Comparison of ENCODE assay signal across 15 cellular contexts in the genomic region with DNA sequence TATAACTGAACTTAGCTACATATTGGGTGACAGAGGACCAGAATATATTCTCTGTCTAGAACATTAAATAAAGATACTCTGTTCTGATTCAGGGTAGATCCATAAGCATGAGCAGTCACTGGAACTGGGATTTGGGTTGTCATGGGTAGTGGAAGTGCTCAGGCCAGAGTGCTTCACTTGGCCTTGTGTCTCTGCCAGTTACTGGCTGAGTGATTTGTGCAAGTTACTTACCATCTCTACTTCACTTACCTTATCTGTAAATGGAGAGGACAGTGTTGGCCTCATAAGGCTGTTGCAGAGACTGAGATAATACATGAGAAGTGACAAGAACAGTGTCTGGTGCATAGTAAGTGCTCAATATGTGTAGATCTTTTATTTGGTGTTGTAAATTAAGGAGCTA. TPM values are rescaled to one million over a fixed set of nuclear protein-coding genes. Genes with fewer than 3 reads are reported as not detected.
DNase-seq lines count a peak whose midpoint lies in the region; ATAC-seq and TF ChIP-seq lines count a peak whose summit lies in the region.
"Had no signal": no experiment of that assay in that cellular context is flagged by ENCODE, and none has a peak within 500 bp of the region (broad histone marks: within the 10 kb centered on the region; RNA-seq: fewer than 3 reads in every experiment).

No MANE protein-coding gene starts in this region.

- no peak overlapping the region for H3K4ac ChIP-seq in trophoblast cell (ENCODE audit: low read depth, low read length)

- no peak overlapping the region for H3K18ac ChIP-seq in trophoblast cell (ENCODE audit: low read length)

- H3K9me3 ChIP-seq in trophoblast cell (ENCODE audit: insufficient read depth, low read depth, low read length) (no peaks in the 10 kb centered on the region), WERI-Rb-1 (ENCODE audit: severe bottlenecking) (no peaks in the 10 kb centered on the region)
- H3K9me3 ChIP-seq: ovary, Peyer's patch had no signal

- H3K9ac ChIP-seq in trophoblast cell (ENCODE audit: low read length), result no peak overlapping the region
- H3K9ac ChIP-seq: BLaER1 treated with 17β-estradiol and CSF1 and Interleukin-3, amounts not matched to agents 10 nM and 100 nM had no signal

- H3K79me1 ChIP-seq in trophoblast cell (ENCODE audit: low read length), result no peaks in the 10 kb centered on the region

- H3K27me3 ChIP-seq in trophoblast cell (ENCODE audit: insufficient read depth, low read length) (no peaks in the 10 kb centered on the region), WERI-Rb-1 (ENCODE audit: insufficient read depth, low read depth, severe bottlenecking) (no peaks in the 10 kb centered on the region)
- H3K27me3 ChIP-seq: BLaER1 treated with 17β-estradiol and CSF1 and Interleukin-3, amounts not matched to agents 10 nM and 100 nM; ovary; Peyer's patch had no signal

- H4K91ac ChIP-seq in trophoblast cell (ENCODE audit: low read depth, low read length), result no peak overlapping the region

- H3K4me3 ChIP-seq in trophoblast cell (ENCODE audit: low read depth, low read length) (no peak overlapping the region), WERI-Rb-1 (ENCODE audit: low read depth, low read length) (no peak overlapping the region)
- H3K4me3 ChIP-seq: BLaER1 treated with 17β-estradiol and CSF1 and Interleukin-3, amounts not matched to agents 10 nM and 100 nM; ovary; Peyer's patch had no signal

- peak overlapping the region; percentile 83 for H3K4me3 Mint-ChIP-seq in HFFc6
- H3K4me3 Mint-ChIP-seq: activated T-cell treated with anti-CD3 and anti-CD28 coated beads, Interleukin-2, amount 50 U/mL, for 4 hours; dendritic cell treated with granulocyte-macrophage colony-stimulating factor and Interleukin-4, amounts not matched to agents 40 ng/mL and 50 ng/mL, for 4 days had no signal

- peak; percentile 29 to 80 for ATAC-seq in left cardiac atrium
- ATAC-seq: activated T-cell treated with anti-CD3 and anti-CD28 coated beads, Interleukin-2, amount 50 U/mL, for 4 hours had no signal

- H3K27ac Mint-ChIP-seq in HFFc6, result peak overlapping the region; percentile 96
- H3K27ac Mint-ChIP-seq: dendritic cell treated with granulocyte-macrophage colony-stimulating factor and Interleukin-4, amounts not matched to agents 40 ng/mL and 50 ng/mL, for 4 days had no signal

- H3K9me3 Mint-ChIP-seq in HFFc6, result no peaks in the 10 kb centered on the region
- H3K9me3 Mint-ChIP-seq: activated T-cell treated with anti-CD3 and anti-CD28 coated beads, Interleukin-2, amount 50 U/mL, for 4 hours; dendritic cell treated with granulocyte-macrophage colony-stimulating factor and Interleukin-4, amounts not matched to agents 40 ng/mL and 50 ng/mL, for 4 days had no signal

- no peak overlapping the region for H2BK12ac ChIP-seq in trophoblast cell (ENCODE audit: low read length)

- H3K4me1 ChIP-seq in trophoblast cell (ENCODE audit: control insufficient read depth in 1 of 2, insufficient read depth in 2 of 2, low read length in 2 of 2), result peaks cover 8 to 10% of the 10 kb centered on the region in 2 experiments

- no peak for TF ChIP-seq CTCF in HFFc6 (IDR thresholded peaks at IDR 0.05)
- no peak for TF ChIP-seq CTCF in VCaP (conservative IDR thresholded peaks at IDR 0.05)
- TF ChIP-seq CTCF in WERI-Rb-1 (IDR thresholded peaks at IDR 0.05; ENCODE audit: low read depth, low read length), result no peak

- no peaks in the 10 kb centered on the region for H3K79me2 ChIP-seq in trophoblast cell (ENCODE audit: control insufficient read depth, insufficient read depth, low read length, poor library complexity)

- H3K4me1 Mint-ChIP-seq in HFFc6 (ENCODE audit: low read depth), result no peaks in the 10 kb centered on the region; the same call in 1 of the 2 replicates

- peaks cover 6 to 11% of the 10 kb centered on the region in 2 experiments for H3K36me3 ChIP-seq in trophoblast cell (ENCODE audit: control insufficient read depth in 1 of 2, insufficient read depth in 2 of 2, low read length in 2 of 2)
- peaks cover 36% of the 10 kb centered on the region for H3K36me3 ChIP-seq in WERI-Rb-1
- H3K36me3 ChIP-seq: ovary had no signal

- no peak overlapping the region for H2BK120ac ChIP-seq in trophoblast cell (ENCODE audit: insufficient read depth, low read length, poor library complexity)

- intact Hi-C loops in left cardiac atrium (cut with DNase I), result no loop called here

- H2BK5ac ChIP-seq in trophoblast cell (ENCODE audit: low read depth, low read length, poor library complexity), result no peak overlapping the region

- H3K27me3 Mint-ChIP-seq in HFFc6 (ENCODE audit: insufficient read depth), result no peaks in the 10 kb centered on the region
- H3K27me3 Mint-ChIP-seq: dendritic cell treated with granulocyte-macrophage colony-stimulating factor and Interleukin-4, amounts not matched to agents 40 ng/mL and 50 ng/mL, for 4 days had no signal

- no peak overlapping the region for H4K8ac ChIP-seq in trophoblast cell (ENCODE audit: low read depth, low read length)

- H2AFZ ChIP-seq in trophoblast cell (ENCODE audit: insufficient read depth, low read length, poor library complexity), result no peak overlapping the region

- H2AK5ac ChIP-seq in trophoblast cell (ENCODE audit: low read length), result no peak overlapping the region

- H3K36me3 Mint-ChIP-seq in HFFc6 (ENCODE audit: low read depth), result peaks cover 62% of the 10 kb centered on the region

- no peak for DNase-seq in HFFc6
- no peak for DNase-seq in left cardiac atrium
- no peak for DNase-seq in trophoblast cell
- DNase-seq in WERI-Rb-1, result no peak
- no peak for DNase-seq in SIG-M5 treated with dmso at 0.1 percent for 504 hours (lab: John Stamatoyannopoulos, UW; ENCODE audit: unreplicated experiment)
- no peak for DNase-seq in EL
- no peak for DNase-seq in dermis blood vessel endothelial cell
- DNase-seq: activated T-cell treated with anti-CD3 and anti-CD28 coated beads, Interleukin-2, amount 50 U/mL, for 4 hours; NCI-H1694 treated with DMSO at 0.1 percent for 48 hours; NCI-H524; ovary; Peyer's patch had no signal

- no peak overlapping the region for H3K4me2 ChIP-seq in trophoblast cell (ENCODE audit: low read length)

- no peak overlapping the region for H3K14ac ChIP-seq in trophoblast cell (ENCODE audit: low read length)

- peak overlapping the region; percentile 63 for H3K27ac ChIP-seq in VCaP
- peak overlapping the region; percentile 29 for H3K27ac ChIP-seq in trophoblast cell (ENCODE audit: low read depth, low read length)
- H3K27ac ChIP-seq in WERI-Rb-1, result no peak overlapping the region
- H3K27ac ChIP-seq: BLaER1 treated with 17β-estradiol and CSF1 and Interleukin-3, amounts not matched to agents 10 nM and 100 nM; ovary; Peyer's patch had no signal

- H3K23ac ChIP-seq in trophoblast cell (ENCODE audit: low read length), result no peak overlapping the region

- no peak overlapping the region for H4K12ac ChIP-seq in trophoblast cell (ENCODE audit: low read depth, low read length)

RNA-seq across cellular contexts. Expression of gene ATXN10, which starts 17.6 kb away (rescaled TPM):
- total RNA-seq in HFFc6 (2021; fragmentation: NEBNext Ultra II Directional; extraction: Animal tissue kit (Norgen Biotek cat#: 25700)), result 100 to 1,000 TPM; 287 to 426 (median 370) TPM
- total RNA-seq in left cardiac atrium (100 to 1,000 TPM; 129 to 143 TPM), dermis blood vessel endothelial cell (92.4 and 127 TPM in 2 replicates)
- 64.4 and 67.4 TPM in 2 replicates for polyA plus RNA-seq in trophoblast cell (2013)
